Comparison of ENCODE assay signal across 17 cellular contexts in genomic region chr2:215684448-215685217, GRCh38.
DNase-seq lines count a peak whose midpoint lies in the region; ATAC-seq and TF ChIP-seq lines count a peak whose summit lies in the region.
"Had no signal": no experiment of that assay in that cellular context is flagged by ENCODE, and none has a peak within 500 bp of the region (broad histone marks: within the 10 kb centered on the region; RNA-seq: fewer than 3 reads in every experiment).

No MANE protein-coding gene starts in this region.

- peaks cover 28% of the 10 kb centered on the region for H3K36me3 Mint-ChIP-seq in endodermal cell (ENCODE audit: low read depth)
- H3K36me3 Mint-ChIP-seq in nephron (ENCODE audit: low read depth): no peaks in the 10 kb centered on the region

- H3K27ac ChIP-seq in HUES48 (ENCODE audit: low read depth, low read length) (peak overlapping the region; percentile 66), endodermal cell (ENCODE audit: low read depth, low read length) (no peak overlapping the region), prostate gland (no peak overlapping the region)
- H3K27ac ChIP-seq: lower lobe of right lung had no signal

- no peak overlapping the region for H3K9ac ChIP-seq in HUES48 (ENCODE audit: low read depth, low read length)
- H3K9ac ChIP-seq in endodermal cell (ENCODE audit: extremely low read depth, low read length, poor library complexity, severe bottlenecking): no peak overlapping the region

- H3K36me3 ChIP-seq in HUES48 (ENCODE audit: control insufficient read depth, insufficient read depth, low read length) (no peaks in the 10 kb centered on the region), endodermal cell (ENCODE audit: control insufficient read depth, insufficient read depth, low read length) (no peaks in the 10 kb centered on the region), prostate gland (no peaks in the 10 kb centered on the region)
- H3K36me3 ChIP-seq: BE2C, lower lobe of right lung had no signal

- 93 to 96% methylated on average over 3 to 4 of the region's 4 CpGs for WGBS in endodermal cell (ENCODE audit: insufficient coverage in 1 of 2, insufficient read length in 1 of 2), 2 experiments
- WGBS in prostate gland: 89% methylated on average over 4 of the region's 4 CpGs

- peak overlapping the region; percentile 60 for H3K27ac Mint-ChIP-seq in endodermal cell
- peak overlapping the region; percentile 12 to 68 (median 23) for H3K27ac Mint-ChIP-seq in nephron
- H3K27ac Mint-ChIP-seq: activated CD4-positive, alpha-beta T cell treated with anti-CD3 and anti-CD28 coated beads for 36 hours; T-helper 1 cell treated with Interleukin-12 subunit alpha and Interleukin-12 subunit beta and Interleukin-4 antibody, amounts not matched to agents 30 μg/mL and 1 μg/mL, for 36 hours had no signal

- no peak for ATAC-seq in HG02938 (IDR thresholded peaks at IDR 0.05; ENCODE audit: unreplicated experiment)
- ATAC-seq: activated CD4-positive, alpha-beta T cell treated with anti-CD3 and anti-CD28 coated beads for 36 hours; lower lobe of right lung had no signal

- no peaks in the 10 kb centered on the region for H3K4me1 ChIP-seq in HUES48 (ENCODE audit: control insufficient read depth, insufficient read depth, low read length)
- no peaks in the 10 kb centered on the region for H3K4me1 ChIP-seq in endodermal cell (ENCODE audit: control insufficient read depth, insufficient read depth, low read length)
- no peaks in the 10 kb centered on the region for H3K4me1 ChIP-seq in prostate gland (replicated peaks)

- H3K4me3 Mint-ChIP-seq in endodermal cell (no peak overlapping the region), nephron (no peak overlapping the region)
- H3K4me3 Mint-ChIP-seq: activated CD4-positive, alpha-beta T cell treated with anti-CD3 and anti-CD28 coated beads for 36 hours; T-helper 1 cell treated with Interleukin-12 subunit alpha and Interleukin-12 subunit beta and Interleukin-4 antibody, amounts not matched to agents 30 μg/mL and 1 μg/mL, for 36 hours had no signal

- H3K9me3 ChIP-seq in HUES48 (ENCODE audit: control insufficient read depth, insufficient read depth, low read length): no peaks in the 10 kb centered on the region
- H3K9me3 ChIP-seq in endodermal cell (ENCODE audit: control insufficient read depth, low read length): peaks cover 30% of the 10 kb centered on the region
- H3K9me3 ChIP-seq in prostate gland: no peaks in the 10 kb centered on the region
- H3K9me3 ChIP-seq: BE2C, lower lobe of right lung had no signal

- no peak for TF ChIP-seq POLR2A in prostate gland (IDR thresholded peaks at IDR 0.05)

- H3K27me3 ChIP-seq in HUES48 (ENCODE audit: control insufficient read depth, insufficient read depth, low read length) (no peaks in the 10 kb centered on the region), endodermal cell (ENCODE audit: control insufficient read depth, insufficient read depth, low read length, poor library complexity, severe bottlenecking) (no peaks in the 10 kb centered on the region), prostate gland (replicated peaks; ENCODE audit: insufficient read depth) (no peaks in the 10 kb centered on the region)
- H3K27me3 ChIP-seq: BE2C had no signal

- no peak overlapping the region for H3K4me3 ChIP-seq in AG09309 (ENCODE audit: control insufficient read depth, low read depth, low read length)
- no peak overlapping the region for H3K4me3 ChIP-seq in HUES48 (ENCODE audit: low read depth, low read length)
- peak overlapping the region; percentile 42 for H3K4me3 ChIP-seq in endodermal cell (ENCODE audit: low read length)
- H3K4me3 ChIP-seq in prostate gland: no peak overlapping the region
- H3K4me3 ChIP-seq: lower lobe of right lung had no signal

- DNase-seq in AG09309 (ENCODE audit: low read depth) (peak; percentile 78), endodermal cell (no peak), prostate gland (ENCODE audit: low spot score) (no peak), D341Med (ENCODE audit: low spot score) (no peak), NOMO-1 treated with DMSO at 0.1 percent for 48 hours (lab: John Stamatoyannopoulos, UW; ENCODE audit: unreplicated experiment) (no peak)
- DNase-seq: activated CD4-positive, alpha-beta T cell treated with anti-CD3 and anti-CD28 coated beads for 36 hours; activated T-cell treated with anti-CD3 and anti-CD28 coated beads, Interleukin-2, amount 50 U/mL, for 1 hour; amygdala; BE2C; hippocampal formation; lower lobe of right lung; NCI-H446 treated with DMSO at 0.1 percent for 48 hours; stimulated activated CD4-positive, alpha-beta T cell treated with anti-CD3 and anti-CD28 coated beads, Interleukin-2, amount 100 ng/mL, for 24 hours had no signal

- TF ChIP-seq CTCF in AG09309 (IDR thresholded peaks at IDR 0.05; ENCODE audit: control insufficient read depth, insufficient read depth, low read depth, low read length, missing control alignments) (no peak), endodermal cell (conservative IDR thresholded peaks at IDR 0.05) (no peak), nephron (IDR thresholded peaks at IDR 0.05; ENCODE audit: unreplicated experiment in 3 of 3) (no peak), prostate gland (IDR thresholded peaks at IDR 0.05) (no peak)

- no peaks in the 10 kb centered on the region for H3K27me3 Mint-ChIP-seq in endodermal cell (ENCODE audit: insufficient read depth)
- peaks cover 3% of the 10 kb centered on the region for H3K27me3 Mint-ChIP-seq in nephron (ENCODE audit: low read depth)
- H3K27me3 Mint-ChIP-seq: activated CD4-positive, alpha-beta T cell treated with anti-CD3 and anti-CD28 coated beads for 36 hours had no signal

- peaks cover 30% of the 10 kb centered on the region for H3K4me1 Mint-ChIP-seq in endodermal cell
- H3K4me1 Mint-ChIP-seq in nephron: peaks cover 17% of the 10 kb centered on the region

- intact Hi-C loops in prostate gland (cut with DNase I): no loop called here

- H3K9me3 Mint-ChIP-seq in endodermal cell (peaks cover 23% of the 10 kb centered on the region), nephron (no peaks in the 10 kb centered on the region)
